In the genomic region with DNA sequence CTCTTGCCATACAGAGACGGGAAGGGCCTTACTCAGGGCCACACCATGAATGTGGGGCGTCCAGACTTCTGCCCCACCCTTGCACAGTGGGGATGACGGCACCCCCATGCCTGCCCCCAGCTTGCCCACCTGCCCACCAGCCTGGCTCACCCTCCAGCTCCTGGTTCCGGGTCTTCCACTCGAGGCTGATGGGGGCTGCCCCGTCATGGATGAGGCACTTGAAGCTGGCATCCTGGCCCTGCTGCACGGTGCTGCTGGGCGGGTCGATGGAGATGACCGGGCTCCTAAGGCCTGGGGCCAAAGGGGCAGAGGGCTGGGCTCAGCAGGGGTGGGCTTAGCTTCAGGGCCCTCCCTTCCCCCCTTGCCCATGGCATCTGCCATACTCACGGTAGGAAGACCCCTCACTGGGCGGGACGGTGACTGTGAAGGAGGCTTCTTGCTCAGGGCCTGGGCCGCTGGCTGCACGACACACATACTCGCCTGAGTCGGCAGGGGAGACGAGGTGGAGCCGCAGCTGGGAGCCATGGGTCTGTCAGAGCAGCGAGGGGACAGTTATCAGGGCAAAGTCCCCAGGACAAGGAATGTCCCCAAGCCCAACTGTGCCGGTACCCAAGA, we compare ENCODE assay signal across 34 cellular contexts. TPM values are rescaled to one million over a fixed set of nuclear protein-coding genes. Genes with fewer than 3 reads are reported as not detected.
"Had no signal": no experiment of that assay in that cellular context is flagged by ENCODE, and none has a peak within 500 bp of the region (broad histone marks: within the 10 kb centered on the region; RNA-seq: fewer than 3 reads in every experiment).

No MANE protein-coding gene starts in this region.

- H3K9me3 ChIP-seq: ascending aorta, esophagus squamous epithelium, gastroesophageal sphincter, heart right ventricle had no signal

- H3K27me3 ChIP-seq: ascending aorta, esophagus squamous epithelium, gastroesophageal sphincter, heart right ventricle had no signal

- H3K4me3 ChIP-seq: ascending aorta, esophagus squamous epithelium, gastroesophageal sphincter, heart right ventricle had no signal

- H3K4me1 ChIP-seq: ascending aorta, gastroesophageal sphincter, heart right ventricle had no signal

- H3K27ac ChIP-seq: ascending aorta, epithelial cell of prostate, esophagus squamous epithelium, heart right ventricle, VCaP had no signal

- FAIRE-seq: colon, TTC549 had no signal

- ATAC-seq: activated naive CD4-positive, alpha-beta T cell treated with anti-CD3 and anti-CD28 coated beads, Interleukin-2, amount 50 U/mL, for 72 hours; activated T-cell treated with anti-CD3 and anti-CD28 coated beads, Interleukin-2, amount 50 U/mL, for 72 hours; effector memory CD8-positive, alpha-beta T cell; gastroesophageal sphincter; WTC11 had no signal

- DNase-seq: activated CD4-positive, alpha-beta memory T cell treated with anti-CD3 and anti-CD28 coated beads, Interleukin-2, amount 10 ng/mL, durations not matched to agents 7 days and 5 days; activated CD4-positive, alpha-beta T cell treated with anti-CD3 and anti-CD28 coated beads for 1 hour; activated CD4-positive, alpha-beta T cell treated with anti-CD3 and anti-CD28 coated beads for 4 hours; activated CD4-positive, alpha-beta T cell treated with anti-CD3 and anti-CD28 coated beads, Interleukin-2, amount 10 ng/mL, durations not matched to agents 7 days and 5 days; activated CD4-positive, alpha-beta T cell treated with anti-CD3 and anti-CD28 coated beads, Interleukin-2, amount 50 U/mL, for 4 hours; activated CD8-positive, alpha-beta memory T cell treated with anti-CD3 and anti-CD28 coated beads, Interleukin-2, amount 50 U/mL, for 48 hours; activated gamma-delta T cell; activated naive CD4-positive, alpha-beta T cell; activated naive CD4-positive, alpha-beta T cell treated with anti-CD3 and anti-CD28 coated beads, Interleukin-2, amount 10 ng/mL, durations not matched to agents 7 days and 5 days; activated naive CD8-positive, alpha-beta T cell treated with anti-CD3 and anti-CD28 coated beads, Interleukin-2, amount 10 ng/mL, durations not matched to agents 7 days and 5 days; activated T-cell treated with anti-CD3 and anti-CD28 coated beads for 4 hours; activated T-cell treated with anti-CD3 and anti-CD28 coated beads, Interleukin-2, amount 50 U/mL, for 24 hours; activated T-cell treated with anti-CD3 and anti-CD28 coated beads, Interleukin-2, amount 50 U/mL, for 72 hours; cortex of kidney; dermis blood vessel endothelial cell; effector CD4-positive, alpha-beta T cell; effector memory CD8-positive, alpha-beta T cell; esophagus squamous epithelium; foreskin melanocyte; heart right ventricle; T-helper 2 cell had no signal

RNA-seq across cellular contexts. Expression of gene LDLRAD2, which starts 29.9 kb away (rescaled TPM):
- total RNA-seq: activated CD4-positive, alpha-beta memory T cell treated with anti-CD3 and anti-CD28 coated beads, Interleukin-2, amount 10 ng/mL, durations not matched to agents 7 days and 5 days; activated CD4-positive, alpha-beta T cell treated with anti-CD3 and anti-CD28 coated beads, Interleukin-2, amount 10 ng/mL, durations not matched to agents 7 days and 5 days; ascending aorta; bronchial epithelial cell; esophagus squamous epithelium; fibroblast of lung; fibroblast of villous mesenchyme; glomerular endothelial cell; T-helper 1 cell treated with Interleukin-12 subunit alpha and Interleukin-12 subunit beta and Interleukin-4 antibody, amounts not matched to agents 30 ng/mL and 1 ng/mL, for 36 hours had no signal
- polyA plus RNA-seq: fibroblast of lung had no signal
